In genomic region chr2:15607709-15608391, GRCh38 we compare ENCODE assay signal across 25 cellular contexts. TPM values are rescaled to one million over a fixed set of nuclear protein-coding genes. Genes with fewer than 3 reads are reported as not detected.
A peak's percentile ranks its signal among the peaks of the same experiment; 100 is the strongest.
DNase-seq lines count a peak whose midpoint lies in the region; ATAC-seq, FAIRE-seq and TF ChIP-seq lines count a peak whose summit lies in the region.
"Had no signal": no experiment of that assay in that cellular context is flagged by ENCODE, and none has a peak within 500 bp of the region (broad histone marks: within the 10 kb centered on the region; RNA-seq: fewer than 3 reads in every experiment).

No MANE protein-coding gene starts in this region.

- 91% methylated on average over 7 of the region's 7 CpGs for WGBS in K562 (ENCODE audit: insufficient coverage, low coverage, missing lambda C conversion rate)

- no peak for TF ChIP-seq CTCF in Caco-2 (IDR thresholded peaks at IDR 0.05; ENCODE audit: insufficient read depth in 1 of 2, low read depth in 1 of 2, low read length in 1 of 2, severe bottlenecking in 1 of 2, unreplicated experiment in 1 of 2)
- no peak for TF ChIP-seq CTCF in Calu3 (IDR thresholded peaks at IDR 0.05; ENCODE audit: unreplicated experiment)
- no peak for TF ChIP-seq CTCF in K562 (IDR thresholded peaks at IDR 0.05 in 2 of 3, conservative IDR thresholded peaks at IDR 0.05 in 1 of 3; ENCODE audit: insufficient read depth in 2 of 3, low read depth in 1 of 3, low read length in 3 of 3)
- TF ChIP-seq CTCF in neural progenitor cell (IDR thresholded peaks at IDR 0.05), result no peak
- TF ChIP-seq CTCF in dorsolateral prefrontal cortex (IDR thresholded peaks at IDR 0.05 in 54 of 56, conservative IDR thresholded peaks at IDR 0.05 in 2 of 56; ENCODE audit: low read depth in 1 of 56, partially characterized antibody in 56 of 56), result no peak

- no peaks in the 10 kb centered on the region for H3F3A ChIP-seq in neural progenitor cell (ENCODE audit: low read depth)

- TSS peak; percentile 2 for BruUV-seq in Caco-2 (replicated peaks; lab: Mats Ljungman, UMichigan)
- BruUV-seq in Calu3 (replicated peaks; lab: Mats Ljungman, UMichigan), result TSS peak; percentile 4
- BruUV-seq in K562 (replicated peaks; lab: Mats Ljungman, UMichigan), result TSS peak; percentile 6

- H3K36me3 ChIP-seq in Caco-2 (ENCODE audit: control insufficient read depth, insufficient read depth, low read length), result peaks cover 10% of the 10 kb centered on the region
- H3K36me3 ChIP-seq in K562 (ENCODE audit: control insufficient read depth, insufficient read depth, low read length), result peaks cover 78% of the 10 kb centered on the region
- peaks cover 40% of the 10 kb centered on the region for H3K36me3 ChIP-seq in neural progenitor cell

- no peak overlapping the region for H3K4me3 ChIP-seq in Caco-2 (ENCODE audit: low read depth, low read length)
- H3K4me3 ChIP-seq in K562, result no peak overlapping the region
- H3K4me3 ChIP-seq in neural progenitor cell, result no peak overlapping the region
- H3K4me3 ChIP-seq in dorsolateral prefrontal cortex, result no peak overlapping the region
- H3K4me3 ChIP-seq: BLaER1, GM12878 had no signal

- TF ChIP-seq EP300 in K562 (IDR thresholded peaks at IDR 0.05; ENCODE audit: low read length), result no peak

- H3K36me3 Mint-ChIP-seq in Caco-2 (ENCODE audit: insufficient read depth, unreplicated experiment), result peaks cover 77% of the 10 kb centered on the region
- H3K36me3 Mint-ChIP-seq in Calu3 (ENCODE audit: insufficient read depth, unreplicated experiment), result peaks cover 62% of the 10 kb centered on the region
- H3K36me3 Mint-ChIP-seq in neural progenitor cell, result peaks cover 42% of the 10 kb centered on the region

- no peak overlapping the region for H3K27ac ChIP-seq in K562 (ENCODE audit: extremely low read depth, low read depth, low read length)
- H3K27ac ChIP-seq in neural progenitor cell, result no peak overlapping the region
- no peak overlapping the region for H3K27ac ChIP-seq in dorsolateral prefrontal cortex
- H3K27ac ChIP-seq: BLaER1 had no signal

- no peaks in the 10 kb centered on the region for H3K9me3 ChIP-seq in Caco-2
- no peaks in the 10 kb centered on the region for H3K9me3 ChIP-seq in K562 (replicated peaks; ENCODE audit: control insufficient read depth, insufficient read depth, low read depth, low read length)
- no peaks in the 10 kb centered on the region for H3K9me3 ChIP-seq in neural progenitor cell (ENCODE audit: low read depth)
- H3K9me3 ChIP-seq: BE2C had no signal

- H3K9me3 Mint-ChIP-seq in Caco-2 (ENCODE audit: unreplicated experiment), result no peaks in the 10 kb centered on the region
- no peaks in the 10 kb centered on the region for H3K9me3 Mint-ChIP-seq in Calu3 (ENCODE audit: low read depth, unreplicated experiment)
- H3K9me3 Mint-ChIP-seq in neural progenitor cell, result peaks cover 5% of the 10 kb centered on the region
- H3K9me3 Mint-ChIP-seq: CD14-positive monocyte; CD4-positive, alpha-beta memory T cell; CD4-positive, CD25-positive, alpha-beta regulatory T cell; CD8-positive, alpha-beta memory T cell had no signal

- peak; percentile 27; the same call in 1 of the 3 replicates for ATAC-seq in K562
- ATAC-seq: GM12878 had no signal

- intact Hi-C loops in Caco-2 (cut with micrococcal nuclease; ENCODE audit: unreplicated experiment), result no loop called here
- intact Hi-C loops in Calu3 (cut with micrococcal nuclease; ENCODE audit: unreplicated experiment), result no loop called here
- intact Hi-C loops in K562 (cut with micrococcal nuclease), result no loop called here
- intact Hi-C loops in dorsolateral prefrontal cortex (cut with DNase I), result no loop called here

- TF ChIP-seq RAD21 in K562 (CRISPR knock-in tag; conservative IDR thresholded peaks at IDR 0.05 in 1 of 2, IDR thresholded peaks at IDR 0.05 in 1 of 2), result no peak

- H3K4me1 ChIP-seq in Caco-2 (no peaks in the 10 kb centered on the region), K562 (replicated peaks in 1 of 2; ENCODE audit: control insufficient read depth in 2 of 2, insufficient read depth in 2 of 2, low read length in 2 of 2) (no peaks in the 10 kb centered on the region), neural progenitor cell (no peaks in the 10 kb centered on the region)
- H3K4me1 ChIP-seq: BE2C, BLaER1 had no signal

- FAIRE-seq in K562 (lab: Jason Lieb, UNC), result no peak
- FAIRE-seq: A204.1, GM12878, GM12892 had no signal

- H3K9ac ChIP-seq in K562 (ENCODE audit: insufficient read depth in 1 of 2, low read depth in 2 of 2, low read length in 2 of 2), result no peak overlapping the region
- no peak overlapping the region for H3K9ac ChIP-seq in neural progenitor cell
- H3K9ac ChIP-seq: BLaER1 had no signal

- DNase-seq in Caco-2 (no peak), Calu3 (no peak), K562 (ENCODE audit: extremely low read depth in 1 of 4, low spot score in 3 of 4) (no peak), neural progenitor cell (ENCODE audit: low spot score) (no peak), dorsolateral prefrontal cortex (no peak)
- DNase-seq: 8988T; ACHN; BE2C; C1 segment of cervical spinal cord; CD4-positive, alpha-beta memory T cell; CD4-positive, CD25-positive, alpha-beta regulatory T cell; CD8-positive, alpha-beta memory T cell; COR-L47; DMS 273 treated with DMSO at 0.1 percent for 48 hours; DMS153; DMS53; DMS79; DND-41; EL; GDM1 had no signal

- H3K79me2 ChIP-seq in K562 (ENCODE audit: control insufficient read depth, insufficient read depth, low read length) (no peaks in the 10 kb centered on the region; the same call in 2 of the 3 replicates), neural progenitor cell (ENCODE audit: low read depth) (no peaks in the 10 kb centered on the region)

- H3K27ac Mint-ChIP-seq in Caco-2 (ENCODE audit: unreplicated experiment) (no peak overlapping the region), Calu3 (ENCODE audit: unreplicated experiment) (no peak overlapping the region), neural progenitor cell (no peak overlapping the region)
- H3K27ac Mint-ChIP-seq: CD14-positive monocyte; CD4-positive, CD25-positive, alpha-beta regulatory T cell had no signal

- no peaks in the 10 kb centered on the region for H3K9me1 ChIP-seq in K562 (ENCODE audit: control insufficient read depth, insufficient read depth, low read length)

- H3K27me3 Mint-ChIP-seq in Caco-2 (ENCODE audit: insufficient read depth, unreplicated experiment) (no peaks in the 10 kb centered on the region), Calu3 (ENCODE audit: unreplicated experiment) (no peaks in the 10 kb centered on the region), neural progenitor cell (ENCODE audit: insufficient read depth, low read depth) (no peaks in the 10 kb centered on the region)
- H3K27me3 Mint-ChIP-seq: CD4-positive, alpha-beta memory T cell; CD4-positive, CD25-positive, alpha-beta regulatory T cell; CD8-positive, alpha-beta memory T cell had no signal

- POLR2A ChIA-PET in Caco-2 (lab: Charles Lee) (no interaction called here), K562 (lab: Yijun Ruan, JAX) (no interaction called here)

- no peaks in the 10 kb centered on the region for H3K4me1 Mint-ChIP-seq in Caco-2 (ENCODE audit: low read depth, unreplicated experiment)
- no peaks in the 10 kb centered on the region for H3K4me1 Mint-ChIP-seq in Calu3 (ENCODE audit: low read depth, unreplicated experiment)
- no peaks in the 10 kb centered on the region for H3K4me1 Mint-ChIP-seq in neural progenitor cell
- H3K4me1 Mint-ChIP-seq: CD14-positive monocyte had no signal

- CTCF ChIA-PET in Caco-2 (lab: Charles Lee), result no interaction called here
- CTCF ChIA-PET in Calu3 (lab: Charles Lee), result no interaction called here
- CTCF ChIA-PET in K562 (lab: Yijun Ruan, JAX; ENCODE audit: low intra/inter-chr PET ratio), result no interaction called here

- H2AFZ ChIP-seq in K562 (ENCODE audit: low read depth, low read length) (no peak overlapping the region), neural progenitor cell (replicated peaks) (no peak overlapping the region)

- TF ChIP-seq POLR2A in K562 (conservative IDR thresholded peaks at IDR 0.05), result no peak

- H4K20me1 ChIP-seq in K562 (replicated peaks; ENCODE audit: control insufficient read depth, insufficient read depth, low read length) (no peaks in the 10 kb centered on the region), neural progenitor cell (ENCODE audit: low read depth) (no peaks in the 10 kb centered on the region)

- H3K27me3 ChIP-seq in Caco-2 (replicated peaks; ENCODE audit: control insufficient read depth, insufficient read depth, low read length) (no peaks in the 10 kb centered on the region), K562 (ENCODE audit: control insufficient read depth in 2 of 2, insufficient read depth in 2 of 2, low read length in 2 of 2) (no peaks in the 10 kb centered on the region), neural progenitor cell (no peaks in the 10 kb centered on the region), dorsolateral prefrontal cortex (no peaks in the 10 kb centered on the region)
- H3K27me3 ChIP-seq: BE2C, BLaER1 had no signal

- in situ Hi-C loops in K562 (cut with MboI), result no loop called here

- no peak overlapping the region for H3K4me2 ChIP-seq in K562 (ENCODE audit: insufficient read depth, low read length)
- no peak overlapping the region for H3K4me2 ChIP-seq in neural progenitor cell
- H3K4me2 ChIP-seq: BLaER1 had no signal

- H3K4me3 Mint-ChIP-seq in Caco-2 (ENCODE audit: unreplicated experiment) (no peak overlapping the region), Calu3 (ENCODE audit: low read depth, unreplicated experiment) (no peak overlapping the region), neural progenitor cell (no peak overlapping the region)
- H3K4me3 Mint-ChIP-seq: CD14-positive monocyte; CD4-positive, alpha-beta memory T cell; CD4-positive, CD25-positive, alpha-beta regulatory T cell; CD8-positive, alpha-beta memory T cell had no signal

RNA-seq across cellular contexts. Expression of gene DDX1, which starts 16.2 kb away (rescaled TPM):
- total RNA-seq in Caco-2 (2022) (145 and 163 TPM in 2 replicates), Calu3 (2022) (99.7 and 106 TPM in 2 replicates), K562 (2014; rRNA removed) (116 and 118 TPM in 2 replicates), K562 (2014; rRNA removed; fragmentation: Illumina TruSeq; extraction: Trizol) (277 and 293 TPM in 2 replicates), K562 (2015; rRNA removed; fragmentation: Illumina TruSeq; extraction: Trizol) (212 and 232 TPM in 2 replicates), K562 (2021) (190 and 203 TPM in 2 replicates), neural progenitor cell (ENCODE audit: low replicate concordance) (66.8 and 103 TPM in 2 replicates), dorsolateral prefrontal cortex (100 to 1,000 TPM in 92 of 120 experiments, 10 to 100 TPM in 28; 55.0 to 151 (median 117) TPM)
- 46.4 and 156 TPM in 2 replicates for total RNA-seq in K562 (2011; cell fraction: chromatin; rRNA removed; ENCODE audit: low replicate concordance)
- 25.7 and 32.1 TPM in 2 replicates for total RNA-seq in K562 (2011; cell fraction: nucleolus; rRNA removed)
- 53.1 and 62.4 TPM in 2 replicates for total RNA-seq in K562 (2011; cell fraction: nucleoplasm; rRNA removed)
- polyA plus RNA-seq in K562 (2011; rRNA removed) (143 and 249 TPM in 2 replicates), K562 (2014; fragmentation: Illumina TruSeq; extraction: Trizol) (217 and 239 TPM in 2 replicates), K562 (2014; fragmentation: Nextera tagmentation; extraction: Ambion mirVana) (100 to 1,000 TPM; 172 to 265 TPM), K562 (2014; rRNA removed) (176 and 184 TPM in 2 replicates)
- 32.5 and 67.6 TPM in 2 replicates for polyA plus RNA-seq in K562 (2011; cell fraction: cytosol; rRNA removed)
- 41.8 and 80.5 TPM in 2 replicates for polyA plus RNA-seq in K562 (2011; cell fraction: nucleus; rRNA removed)
- 113 and 183 TPM in 2 replicates for polyA plus RNA-seq in K562 (2012)
- 229 and 258 TPM in 2 replicates for polyA minus RNA-seq in K562 (2011; rRNA and poly(A)+ RNA removed)
- polyA minus RNA-seq in K562 (2011; cell fraction: cytosol; rRNA and poly(A)+ RNA removed), result 54.7 and 90.4 TPM in 2 replicates
- polyA minus RNA-seq in K562 (2011; cell fraction: nucleus; rRNA and poly(A)+ RNA removed), result 44.2 and 74.3 TPM in 2 replicates

RNA-seq across cellular contexts. Expression of gene NBAS, which starts 46.7 kb away (rescaled TPM):
- total RNA-seq in Caco-2 (2022), result 28.8 and 31.1 TPM in 2 replicates
- 25.9 and 30.4 TPM in 2 replicates for total RNA-seq in Calu3 (2022)
- 91.7 and 241 TPM in 2 replicates for total RNA-seq in K562 (2011; cell fraction: chromatin; rRNA removed; ENCODE audit: low replicate concordance)
- total RNA-seq in K562 (2011; cell fraction: nucleolus; rRNA removed), result 43.5 and 55.7 TPM in 2 replicates
- 65.8 and 79.2 TPM in 2 replicates for total RNA-seq in K562 (2011; cell fraction: nucleoplasm; rRNA removed)
- 69.9 and 79.6 TPM in 2 replicates for total RNA-seq in K562 (2014; rRNA removed)
- total RNA-seq in K562 (2014; rRNA removed; fragmentation: Illumina TruSeq; extraction: Trizol), result 90.3 and 91.4 TPM in 2 replicates
- total RNA-seq in K562 (2015; rRNA removed; fragmentation: Illumina TruSeq; extraction: Trizol), result 90.1 and 94.4 TPM in 2 replicates
- 91.2 and 95.8 TPM in 2 replicates for total RNA-seq in K562 (2021)
- polyA plus RNA-seq in K562 (2011; rRNA removed), result 55.3 and 56.7 TPM in 2 replicates
- 40.2 and 57.1 TPM in 2 replicates for polyA plus RNA-seq in K562 (2011; cell fraction: cytosol; rRNA removed)
- 61.7 and 63.2 TPM in 2 replicates for polyA plus RNA-seq in K562 (2011; cell fraction: nucleus; rRNA removed)
- polyA plus RNA-seq in K562 (2012), result 55.4 and 126 TPM in 2 replicates
- polyA plus RNA-seq in K562 (2014; fragmentation: Illumina TruSeq; extraction: Trizol), result 63.7 and 70.8 TPM in 2 replicates
- polyA plus RNA-seq in K562 (2014; fragmentation: Nextera tagmentation; extraction: Ambion mirVana), result 10 to 100 TPM; 15.3 to 33.5 TPM
- 43.1 and 49.5 TPM in 2 replicates for polyA plus RNA-seq in K562 (2014; rRNA removed)
- 182 and 229 TPM in 2 replicates for polyA minus RNA-seq in K562 (2011; rRNA and poly(A)+ RNA removed)
- polyA minus RNA-seq in K562 (2011; cell fraction: cytosol; rRNA and poly(A)+ RNA removed), result 75.2 and 76.4 TPM in 2 replicates
- 67.5 and 123 TPM in 2 replicates for polyA minus RNA-seq in K562 (2011; cell fraction: nucleus; rRNA and poly(A)+ RNA removed)
- 58.0 and 60.2 TPM in 2 replicates for total RNA-seq in neural progenitor cell (ENCODE audit: low replicate concordance)
- 10 to 100 TPM; 54.5 to 99.1 (median 74.0) TPM for total RNA-seq in dorsolateral prefrontal cortex
